8 cellular contexts compared by ENCODE assay signal in genomic region chr9:137028281-137029057, GRCh38. TPM values are rescaled to one million over a fixed set of nuclear protein-coding genes. Genes with fewer than 3 reads are reported as not detected.
A peak's percentile ranks its signal among the peaks of the same experiment; 100 is the strongest.
DNase-seq lines count a peak whose midpoint lies in the region; ATAC-seq, FAIRE-seq and TF ChIP-seq lines count a peak whose summit lies in the region.

No MANE protein-coding gene starts in this region.

- H3K4me3 ChIP-seq in Panc1 (ENCODE audit: low read depth in 2 of 2, low read length in 2 of 2) (peak overlapping the region; percentile 43 to 53), gastroesophageal sphincter (peak overlapping the region; percentile 48 to 67), neuronal stem cell (ENCODE audit: low read length in 2 of 2) (peak overlapping the region; percentile 60 to 84), thyroid gland (replicated peaks in 1 of 3) (peak overlapping the region; percentile 22 to 49 (median 49))

- peak; percentile 88 for FAIRE-seq in GM12891 (lab: Jason Lieb, UNC)

- H3K27ac ChIP-seq in Panc1 (ENCODE audit: low read length): no peak overlapping the region
- H3K27ac ChIP-seq in gastroesophageal sphincter: peak overlapping the region in 3 of 4 donors; percentile 63 to 76 (median 68)
- H3K27ac ChIP-seq in neuronal stem cell (replicated peaks; ENCODE audit: low read length): no peak overlapping the region
- peak overlapping the region in 2 of 3 donors; percentile 0 to 64 for H3K27ac ChIP-seq in thyroid gland

- H3K79me1 ChIP-seq in neuronal stem cell (ENCODE audit: low read depth, low read length): peaks cover 14% of the 10 kb centered on the region

- H3K27me3 ChIP-seq in Panc1 (ENCODE audit: control insufficient read depth, insufficient read depth, low read length): no peaks in the 10 kb centered on the region
- H3K27me3 ChIP-seq in gastroesophageal sphincter: no peaks in the 10 kb centered on the region
- peaks cover 0 to 10% (median 0%) of the 10 kb centered on the region in 3 experiments for H3K27me3 ChIP-seq in neuronal stem cell (ENCODE audit: control insufficient read depth in 3 of 3, insufficient read depth in 3 of 3, low read depth in 1 of 3, low read length in 3 of 3)
- no peaks in the 10 kb centered on the region for H3K27me3 ChIP-seq in thyroid gland

- H3K23ac ChIP-seq in neuronal stem cell (ENCODE audit: low read depth, low read length, poor library complexity): peak overlapping the region; percentile 2

- peak overlapping the region; percentile 0 for H3K4ac ChIP-seq in neuronal stem cell (ENCODE audit: low read length)

- H3K14ac ChIP-seq in neuronal stem cell (ENCODE audit: low read length): peak overlapping the region; percentile 5

- DNase-seq in GM12891 (ENCODE audit: insufficient read length, low spot score): peak; percentile 70
- DNase-seq in Panc1 (ENCODE audit: low read depth, low spot score): no peak
- peak; percentile 90 for DNase-seq in activated effector memory CD4-positive, alpha-beta T cell treated with anti-CD3 and anti-CD28 coated beads, Interleukin-2, amount 50 U/mL, for 16 hours
- peak; percentile 75 for DNase-seq in neuronal stem cell (ENCODE audit: low spot score)
- DNase-seq in thyroid gland: peak; percentile 73 to 77

- H3K36me3 ChIP-seq in Panc1 (ENCODE audit: control insufficient read depth, insufficient read depth, low read length) (no peaks in the 10 kb centered on the region), gastroesophageal sphincter (no peaks in the 10 kb centered on the region), neuronal stem cell (replicated peaks in 1 of 2; ENCODE audit: control insufficient read depth in 2 of 2, insufficient read depth in 2 of 2, low read length in 2 of 2) (no peaks in the 10 kb centered on the region), thyroid gland (no peaks in the 10 kb centered on the region)

- H3K18ac ChIP-seq in neuronal stem cell (ENCODE audit: low read length): peak overlapping the region; percentile 99

- peak; percentile 68; the same call in 1 of the 2 replicates for TF ChIP-seq CTCF in Panc1 (IDR thresholded peaks at IDR 0.05)
- peak in 3 of 4 experiments; percentile 18 to 46 (median 26) for TF ChIP-seq CTCF in gastroesophageal sphincter (IDR thresholded peaks at IDR 0.05)
- TF ChIP-seq CTCF in thyroid gland (IDR thresholded peaks at IDR 0.05): peak in 3 of 6 experiments; percentile 28 to 44 (median 29)

- H2BK15ac ChIP-seq in neuronal stem cell (ENCODE audit: low read length): peak overlapping the region; percentile 54

- H4K91ac ChIP-seq in neuronal stem cell (ENCODE audit: low read depth, low read length, poor library complexity): no peak overlapping the region

- CTCF ChIA-PET in Panc1 (lab: Charles Lee): interaction anchor here (1.2 to 1.4 kb wide), 3 partner anchors 30 to 81 kb away, joined by 3 to 14 read pairs (median 5); no protein-coding TSS in a partner anchor

- peak overlapping the region; percentile 58 for H2AK5ac ChIP-seq in neuronal stem cell (ENCODE audit: low read depth, low read length)

- H3K4me2 ChIP-seq in neuronal stem cell (ENCODE audit: insufficient read depth, low read length, poor library complexity, severe bottlenecking): peak overlapping the region; percentile 96

- H3K4me1 ChIP-seq in Panc1 (ENCODE audit: control insufficient read depth, insufficient read depth, low read length): peaks cover 24% of the 10 kb centered on the region
- H3K4me1 ChIP-seq in gastroesophageal sphincter: peaks cover 0 to 44% (median 22%) of the 10 kb centered on the region in 3 donors
- H3K4me1 ChIP-seq in neuronal stem cell (ENCODE audit: control insufficient read depth in 2 of 2, insufficient read depth in 1 of 2, low read depth in 1 of 2, low read length in 2 of 2): peaks cover 22 to 45% of the 10 kb centered on the region in 2 donors
- peaks cover 29 to 42% of the 10 kb centered on the region in 2 donors for H3K4me1 ChIP-seq in thyroid gland

- H2BK12ac ChIP-seq in neuronal stem cell (ENCODE audit: low read length): no peak overlapping the region

- H4K8ac ChIP-seq in neuronal stem cell (ENCODE audit: low read depth, low read length): peak overlapping the region; percentile 33

- H2BK120ac ChIP-seq in neuronal stem cell (ENCODE audit: low read depth, low read length): no peak overlapping the region

- no peaks in the 10 kb centered on the region for H3K9me3 ChIP-seq in Panc1 (ENCODE audit: control insufficient read depth, insufficient read depth, low read depth, low read length)
- no peaks in the 10 kb centered on the region for H3K9me3 ChIP-seq in gastroesophageal sphincter
- no peaks in the 10 kb centered on the region for H3K9me3 ChIP-seq in neuronal stem cell (replicated peaks in 1 of 2; ENCODE audit: control insufficient read depth in 2 of 2, insufficient read depth in 1 of 2, low read depth in 1 of 2, low read length in 2 of 2)
- H3K9me3 ChIP-seq in thyroid gland: no peaks in the 10 kb centered on the region

- no peak for TF ChIP-seq EP300 in gastroesophageal sphincter (IDR thresholded peaks at IDR 0.05)

- intact Hi-C loops in Panc1 (cut with micrococcal nuclease; ENCODE audit: unreplicated experiment): no loop called here
- intact Hi-C loops in thyroid gland (cut with DNase I): no loop called here

- peak overlapping the region; percentile 75 for H2BK5ac ChIP-seq in neuronal stem cell (ENCODE audit: low read length)

- ATAC-seq in HG03521 (IDR thresholded peaks at IDR 0.05; ENCODE audit: unreplicated experiment) (peak; percentile 48), Panc1 (peak; percentile 72), gastroesophageal sphincter (peak; percentile 72), HG03378 (IDR thresholded peaks at IDR 0.05; ENCODE audit: unreplicated experiment) (no peak)

- in situ Hi-C loops in Panc1 (cut with HindIII; ENCODE audit: low pct_unique_long_range_greater_than_20kb, low sequenced_read_pairs): no loop called here

- no TSS peak for BruUV-seq in Panc1 (replicated peaks; lab: Mats Ljungman, UMichigan)

- 0% methylated on average over 1 of the region's 95 CpGs; no CpG with 5 or more reads in 1 of the 2 donors for WGBS in gastroesophageal sphincter (ENCODE audit: low coverage in 1 of 2), 2 donors
- WGBS in neuronal stem cell (ENCODE audit: extremely low coverage in 2 of 2, insufficient read length in 2 of 2, insufficient replicate concordance in 1 of 2), 2 donors: no CpG with 5 or more reads among the region's 95 CpGs
- 0% methylated on average over 33 of the region's 95 CpGs; no CpG with 5 or more reads in 1 of the 2 donors for WGBS in thyroid gland, 2 donors

- peak overlapping the region; percentile 73 for H3K9ac ChIP-seq in neuronal stem cell (ENCODE audit: low read depth, low read length, poor library complexity)

- TF ChIP-seq POLR2A in GM12891 (IDR thresholded peaks at IDR 0.05; ENCODE audit: low read depth, low read length) (no peak), gastroesophageal sphincter (IDR thresholded peaks at IDR 0.05) (no peak), thyroid gland (IDR thresholded peaks at IDR 0.05) (no peak)

- peak overlapping the region; percentile 99 for H2AFZ ChIP-seq in neuronal stem cell (ENCODE audit: low read length)

- POLR2A ChIA-PET in Panc1 (lab: Charles Lee): no interaction called here

TF ChIP-seq in GM12891, 5 proteins besides CTCF, POLR2A, EP300 and RAD21:
- no peak for TF ChIP-seq TAF1 (IDR thresholded peaks at IDR 0.05; ENCODE audit: low read depth, low read length)
- no peak for TF ChIP-seq PAX5 (IDR thresholded peaks at IDR 0.05; ENCODE audit: insufficient read depth, low read length, severe bottlenecking)
- no peak for TF ChIP-seq POLR2AphosphoS5 (IDR thresholded peaks at IDR 0.05; ENCODE audit: low read depth, low read length)
- TF ChIP-seq SPI1 (IDR thresholded peaks at IDR 0.05; ENCODE audit: low read depth, low read length): no peak
- no peak for TF ChIP-seq POU2F2 (IDR thresholded peaks at IDR 0.05; ENCODE audit: low read depth, low read length)

RNA-seq across cellular contexts. Expression of gene ABCA2, which starts 0.4 kb away (rescaled TPM):
- 3.1 TPM for polyA plus RNA-seq in GM12891 (2012; ENCODE audit: low read depth, missing spikeins)
- total RNA-seq in Panc1 (2021; ENCODE audit: unreplicated experiment): 27.0 TPM
- 66.0 TPM for polyA plus RNA-seq in Panc1 (2012; ENCODE audit: insufficient read length)
- total RNA-seq in gastroesophageal sphincter: 10 to 100 TPM; 13.5 to 24.3 (median 19.3) TPM
- polyA plus RNA-seq in neuronal stem cell (2013, experiment 1 of 2): 27.7 TPM
- 24.0 TPM for polyA plus RNA-seq in neuronal stem cell (2013, experiment 2 of 2)
- 10 to 100 TPM; 36.8 to 59.7 (median 50.2) TPM for total RNA-seq in thyroid gland

RNA-seq across cellular contexts. Expression of gene FUT7, which starts 3.4 kb away (rescaled TPM):
- not detected for polyA plus RNA-seq in GM12891 (2012; ENCODE audit: low read depth, missing spikeins)
- not detected for total RNA-seq in Panc1 (2021; ENCODE audit: unreplicated experiment)
- polyA plus RNA-seq in Panc1 (2012; ENCODE audit: insufficient read length): not detected
- under 1 TPM in 1 of 4 donors, not detected in 3; 0.20 TPM for total RNA-seq in gastroesophageal sphincter
- polyA plus RNA-seq in neuronal stem cell (2013, experiment 1 of 2): not detected
- not detected for polyA plus RNA-seq in neuronal stem cell (2013, experiment 2 of 2)
- not detected for total RNA-seq in thyroid gland

RNA-seq across cellular contexts. Expression of gene NPDC1, which starts 17.5 kb away (rescaled TPM):
- polyA plus RNA-seq in GM12891 (2012; ENCODE audit: low read depth, missing spikeins): 2.2 TPM
- 43.5 TPM for total RNA-seq in Panc1 (2021; ENCODE audit: unreplicated experiment)
- 73.8 TPM for polyA plus RNA-seq in Panc1 (2012; ENCODE audit: insufficient read length)
- total RNA-seq in gastroesophageal sphincter: 10 to 100 TPM; 50.4 to 69.9 (median 59.5) TPM
- 41.2 TPM for polyA plus RNA-seq in neuronal stem cell (2013, experiment 1 of 2)
- polyA plus RNA-seq in neuronal stem cell (2013, experiment 2 of 2): 37.6 TPM
- 10 to 100 TPM; 23.3 to 65.9 (median 35.4) TPM for total RNA-seq in thyroid gland

RNA-seq across cellular contexts. Expression of gene ENTPD2, which starts 25.4 kb away (rescaled TPM):
- polyA plus RNA-seq in GM12891 (2012; ENCODE audit: low read depth, missing spikeins): 5.7 TPM
- total RNA-seq in Panc1 (2021; ENCODE audit: unreplicated experiment): 2.8 TPM
- 5.5 TPM for polyA plus RNA-seq in Panc1 (2012; ENCODE audit: insufficient read length)
- 1 to 10 TPM in 1 of 4 donors, under 1 TPM in 1, not detected in 2; 0.58 to 1.6 TPM for total RNA-seq in gastroesophageal sphincter
- polyA plus RNA-seq in neuronal stem cell (2013, experiment 1 of 2): 0.01 TPM
- not detected for polyA plus RNA-seq in neuronal stem cell (2013, experiment 2 of 2)
- total RNA-seq in thyroid gland: under 1 TPM in 2 of 4 donors, not detected in 2; 0.22 to 0.49 TPM

RNA-seq across cellular contexts. Expression of gene CLIC3, which starts 32.1 kb away (rescaled TPM):
- 0.09 TPM for polyA plus RNA-seq in GM12891 (2012; ENCODE audit: low read depth, missing spikeins)
- total RNA-seq in Panc1 (2021; ENCODE audit: unreplicated experiment) (6.2 TPM), gastroesophageal sphincter (1 to 10 TPM in 3 of 4 donors, under 1 TPM in 1; 0.81 to 5.4 (median 2.2) TPM), thyroid gland (100 to 1,000 TPM in 3 of 4 donors, 10 to 100 TPM in 1; 97.7 to 301 (median 268) TPM)
- 28.3 TPM for polyA plus RNA-seq in Panc1 (2012; ENCODE audit: insufficient read length)
- polyA plus RNA-seq in neuronal stem cell (2013, experiment 1 of 2): not detected
- polyA plus RNA-seq in neuronal stem cell (2013, experiment 2 of 2): not detected

Comparison
In these comparisons a context has a peak if more than half of its experiments do, and no peak if none do; other contexts are left out.
1. H3K27ac ChIP-seq: peak in gastroesophageal sphincter (3 of 4) and thyroid gland (2 of 3); none in Panc1 (single experiment) and neuronal stem cell (single experiment).
2. Peak in every context shown above with its lines, with median percentiles within 50 percentile points of each other: H3K4me3 ChIP-seq.